ENCODE assay signal across 8 cellular contexts in genomic region chr14:82642425-82642824, GRCh38.
A peak's percentile ranks its signal among the peaks of the same experiment; 100 is the strongest.
DNase-seq lines count a peak whose midpoint lies in the region; ATAC-seq and TF ChIP-seq lines count a peak whose summit lies in the region.

No MANE protein-coding gene starts in this region.

- H3K27ac Mint-ChIP-seq in CD4-positive, alpha-beta T cell: no peak overlapping the region
- H3K27ac Mint-ChIP-seq in T-helper 17 cell (no peak overlapping the region), endothelial cell (ENCODE audit: unreplicated experiment) (no peak overlapping the region)

- H3K9me3 Mint-ChIP-seq in CD4-positive, alpha-beta T cell: peaks cover 2% of the 10 kb centered on the region
- H3K9me3 Mint-ChIP-seq in endothelial cell (ENCODE audit: unreplicated experiment): peaks cover 10% of the 10 kb centered on the region

- POLR2A ChIA-PET in CD4-positive, alpha-beta T cell (lab: Charles Lee): no interaction called here

- in situ Hi-C loops in SK-MEL-5 (cut with HindIII; ENCODE audit: low pct_unique_long_range_greater_than_20kb, low sequenced_read_pairs): no loop called here

- intact Hi-C loops in CD4-positive, alpha-beta T cell (cut with DNase I, micrococcal nuclease): no loop called here

- H3K36me3 Mint-ChIP-seq in CD4-positive, alpha-beta T cell (ENCODE audit: low read depth): no peaks in the 10 kb centered on the region
- H3K36me3 Mint-ChIP-seq in T-helper 17 cell (ENCODE audit: low read depth) (no peaks in the 10 kb centered on the region), endothelial cell (ENCODE audit: low read depth, unreplicated experiment) (no peaks in the 10 kb centered on the region)

- CTCF ChIA-PET in CD4-positive, alpha-beta T cell (lab: Charles Lee): no interaction called here

- H3K4me3 Mint-ChIP-seq in CD4-positive, alpha-beta T cell: peak overlapping the region; percentile 48
- H3K4me3 Mint-ChIP-seq in T-helper 17 cell (no peak overlapping the region), endothelial cell (ENCODE audit: unreplicated experiment) (no peak overlapping the region)

- TF ChIP-seq CTCF in CD4-positive, alpha-beta T cell (IDR thresholded peaks at IDR 0.05): no peak
- no peak for TF ChIP-seq CTCF in endothelial cell (IDR thresholded peaks at IDR 0.05; ENCODE audit: unreplicated experiment)

- H3K27me3 Mint-ChIP-seq in CD4-positive, alpha-beta T cell: no peaks in the 10 kb centered on the region
- H3K27me3 Mint-ChIP-seq in T-helper 17 cell (no peaks in the 10 kb centered on the region), endothelial cell (ENCODE audit: unreplicated experiment) (no peaks in the 10 kb centered on the region)

- no peak for ATAC-seq in CD4-positive, alpha-beta T cell (ENCODE audit: poor library complexity)
- ATAC-seq in HG02763 (IDR thresholded peaks at IDR 0.05; ENCODE audit: unreplicated experiment) (peak; percentile 72), T-helper 17 cell (no peak), GM21825 (IDR thresholded peaks at IDR 0.05; ENCODE audit: unreplicated experiment) (no peak)

- H3K4me1 Mint-ChIP-seq in CD4-positive, alpha-beta T cell (ENCODE audit: low read depth): no peaks in the 10 kb centered on the region
- H3K4me1 Mint-ChIP-seq in T-helper 17 cell (no peaks in the 10 kb centered on the region), endothelial cell (ENCODE audit: unreplicated experiment) (no peaks in the 10 kb centered on the region)

- no peak overlapping the region for H3K27ac ChIP-seq in CD4-positive, alpha-beta T cell (ENCODE audit: low read depth, low read length)

- peak in 1 of 10 experiments; percentile 2 for DNase-seq in CD4-positive, alpha-beta T cell
- DNase-seq in SK-MEL-5 (ENCODE audit: low read depth, low spot score): peak; percentile 58
- DNase-seq in iPS-NIHi7 (ENCODE audit: extremely low spot score): peak; percentile 73
- DNase-seq in NCI-H2171 treated with DMSO at 0.1 percent for 48 hours (lab: John Stamatoyannopoulos, UW): no peak
- DNase-seq in T-helper 17 cell: no peak
- no peak for DNase-seq in endothelial cell (ENCODE audit: low spot score)

- H3K9me3 ChIP-seq in CD4-positive, alpha-beta T cell (ENCODE audit: control insufficient read depth, low read length): no peaks in the 10 kb centered on the region
- peaks cover 3% of the 10 kb centered on the region for H3K9me3 ChIP-seq in T-helper 17 cell (ENCODE audit: control insufficient read depth, low read length, poor library complexity, severe bottlenecking)

- H3K27me3 ChIP-seq in CD4-positive, alpha-beta T cell (ENCODE audit: control insufficient read depth, insufficient read depth, low read length): no peaks in the 10 kb centered on the region

Comparison
In these comparisons a context has a peak if more than half of its experiments do, and no peak if none do; other contexts are left out.
1. DNase-seq: peak in SK-MEL-5 (single experiment) and iPS-NIHi7 (single experiment); none in NCI-H2171 treated with DMSO at 0.1 percent for 48 hours (single experiment), T-helper 17 cell (0 of 3) and endothelial cell (single experiment).